ENCODE assay signal across 1 cellular context in the genomic region with DNA sequence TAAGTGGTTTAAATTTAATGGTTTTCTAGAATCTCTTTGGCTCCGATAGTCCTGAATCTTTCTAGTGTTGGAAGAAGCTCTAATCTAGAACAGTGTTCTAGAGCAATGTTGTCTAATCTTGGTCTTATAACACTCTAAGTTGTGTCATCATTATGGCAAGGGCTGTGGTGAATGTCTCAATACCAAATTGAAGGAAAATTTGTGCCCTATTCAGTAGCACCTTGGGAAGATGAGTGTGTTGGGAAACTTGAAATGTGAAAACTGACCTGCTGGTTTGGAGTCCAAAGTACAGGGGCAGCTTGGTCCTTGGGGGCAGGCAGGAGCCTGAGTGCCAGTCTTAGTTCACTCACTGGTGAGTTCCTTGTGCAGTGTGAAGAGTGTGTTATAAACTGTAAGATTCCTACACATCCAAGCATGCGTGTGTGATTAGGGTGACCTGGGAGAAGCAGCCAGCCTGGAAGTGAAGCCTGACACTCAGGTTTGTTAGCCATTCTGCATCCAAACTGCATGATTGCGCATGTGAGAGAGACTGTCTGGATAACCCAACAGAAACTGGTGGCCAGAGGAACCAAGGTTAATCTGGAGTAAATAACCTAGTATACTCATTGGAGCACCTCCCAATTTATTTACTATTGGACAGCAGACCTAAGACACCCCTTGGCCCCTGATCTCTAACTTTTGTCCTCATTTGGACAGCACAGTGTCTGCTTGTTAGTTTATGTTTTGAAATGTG.
TF ChIP-seq lines count a peak whose summit lies in the region.

No MANE protein-coding gene starts in this region.

TF ChIP-seq in GM23338, 12 proteins besides CTCF, POLR2A, EP300 and RAD21:
- TF ChIP-seq ZNF331 (CRISPR knock-in tag; IDR thresholded peaks at IDR 0.05; ENCODE audit: low read depth), result no peak
- no peak for TF ChIP-seq EZH2 (IDR thresholded peaks at IDR 0.05; ENCODE audit: low read depth, unreplicated experiment)
- TF ChIP-seq, protein P1, sequence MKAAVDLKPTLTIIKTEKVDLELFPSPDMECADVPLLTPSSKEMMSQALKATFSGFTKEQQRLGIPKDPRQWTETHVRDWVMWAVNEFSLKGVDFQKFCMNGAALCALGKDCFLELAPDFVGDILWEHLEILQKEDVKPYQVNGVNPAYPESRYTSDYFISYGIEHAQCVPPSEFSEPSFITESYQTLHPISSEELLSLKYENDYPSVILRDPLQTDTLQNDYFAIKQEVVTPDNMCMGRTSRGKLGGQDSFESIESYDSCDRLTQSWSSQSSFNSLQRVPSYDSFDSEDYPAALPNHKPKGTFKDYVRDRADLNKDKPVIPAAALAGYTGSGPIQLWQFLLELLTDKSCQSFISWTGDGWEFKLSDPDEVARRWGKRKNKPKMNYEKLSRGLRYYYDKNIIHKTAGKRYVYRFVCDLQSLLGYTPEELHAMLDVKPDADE (IDR thresholded peaks at IDR 0.05), result no peak
- TF ChIP-seq NANOG (IDR thresholded peaks at IDR 0.05; ENCODE audit: borderline replicate concordance), result no peak
- TF ChIP-seq EZH2phosphoT487 (IDR thresholded peaks at IDR 0.05; ENCODE audit: unreplicated experiment), result no peak
- no peak for TF ChIP-seq CREB1 (CRISPR knock-in tag; IDR thresholded peaks at IDR 0.05; ENCODE audit: low read depth)
- no peak for TF ChIP-seq ZNF114 (CRISPR knock-in tag; IDR thresholded peaks at IDR 0.05)
- no peak for TF ChIP-seq JUNB (IDR thresholded peaks at IDR 0.05; ENCODE audit: unreplicated experiment)
